24 cellular contexts compared by ENCODE assay signal in the genomic region with DNA sequence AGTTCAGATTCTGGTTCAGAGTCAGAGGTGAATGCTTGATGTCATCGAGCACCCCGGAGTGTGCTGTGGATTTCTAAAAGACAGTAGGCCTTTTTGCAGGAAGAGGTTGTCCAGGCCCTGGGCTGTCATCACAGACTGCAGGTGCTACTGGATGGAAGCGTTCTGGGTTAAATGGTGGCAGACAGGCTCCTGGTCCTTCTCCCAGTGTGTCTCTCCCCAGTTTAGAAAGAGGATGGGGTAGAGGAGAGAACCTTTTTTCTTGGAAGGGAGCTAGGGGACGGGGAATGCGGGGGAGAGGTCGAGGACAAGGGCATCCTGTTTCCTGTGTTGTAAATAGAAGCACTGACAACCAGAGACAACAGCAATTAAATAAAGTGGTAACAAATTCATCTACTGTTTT.
DNase-seq lines count a peak whose midpoint lies in the region; ATAC-seq and TF ChIP-seq lines count a peak whose summit lies in the region.
"Had no signal": no experiment of that assay in that cellular context is flagged by ENCODE, and none has a peak within 500 bp of the region (broad histone marks: within the 10 kb centered on the region; RNA-seq: fewer than 3 reads in every experiment).

No MANE protein-coding gene starts in this region.

- no peak overlapping the region for H3K9ac ChIP-seq in DND-41 (ENCODE audit: low read depth, low read length)
- H3K9ac ChIP-seq: GM23248 had no signal

- intact Hi-C loops in activated CD4-positive, alpha-beta T cell treated with anti-CD3 and anti-CD28 coated beads, Interleukin-2, amount 10 ng/mL, durations not matched to agents 24 days and 14 days (cut with micrococcal nuclease), result no loop called here

- peaks cover 4% of the 10 kb centered on the region for H3K9me3 Mint-ChIP-seq in activated CD4-positive, alpha-beta T cell treated with anti-CD3 and anti-CD28 coated beads, Interleukin-2, amount 10 ng/mL, durations not matched to agents 24 days and 14 days
- no peaks in the 10 kb centered on the region for H3K9me3 Mint-ChIP-seq in memory B cell

- DNase-seq in activated CD4-positive, alpha-beta T cell treated with anti-CD3 and anti-CD28 coated beads, Interleukin-2, amount 10 ng/mL, durations not matched to agents 24 days and 14 days, result no peak
- DNase-seq in activated CD4-positive, alpha-beta T cell treated with anti-CD3 and anti-CD28 coated beads for 1 hour, result no peak
- DNase-seq in DND-41 (no peak), dermis blood vessel endothelial cell (peak; percentile 61), memory B cell (ENCODE audit: low spot score in 2 of 2) (no peak), SIG-M5 (lab: John Stamatoyannopoulos, UW) (no peak), pons (ENCODE audit: low spot score) (no peak), NCI-H2029 (lab: John Stamatoyannopoulos, UW) (no peak)
- DNase-seq: 8988T, GDM1, GM23248, HCEC 1CT, IMR-90, Kasumi-1, MG63, NCI-H1092, NCI-H1436 treated with DMSO at 0.1 percent for 48 hours, NCI-H2029 treated with DMSO at 0.1 percent for 48 hours, NCI-H2171 treated with DMSO at 0.1 percent for 48 hours, NCI-H446 treated with DMSO at 0.1 percent for 48 hours, NCI-H69, SHP77 had no signal

- no peak overlapping the region for H3K4me3 Mint-ChIP-seq in activated CD4-positive, alpha-beta T cell treated with anti-CD3 and anti-CD28 coated beads, Interleukin-2, amount 10 ng/mL, durations not matched to agents 24 days and 14 days
- no peak overlapping the region for H3K4me3 Mint-ChIP-seq in memory B cell
- H3K4me3 Mint-ChIP-seq: B cell had no signal

- H3K36me3 ChIP-seq in DND-41 (ENCODE audit: insufficient read depth, low read length), result peaks cover 24% of the 10 kb centered on the region

- H3K4me3 ChIP-seq in DND-41 (ENCODE audit: low read depth in 1 of 2, low read length in 2 of 2), result no peak overlapping the region
- H3K4me3 ChIP-seq: GM23248, MG63 had no signal

- H3K79me2 ChIP-seq in DND-41 (ENCODE audit: insufficient read depth, low read length), result no peaks in the 10 kb centered on the region

- H3K27me3 ChIP-seq in DND-41 (ENCODE audit: insufficient read depth, low read length, poor library complexity), result no peaks in the 10 kb centered on the region
- H3K27me3 ChIP-seq: MG63 had no signal

- H3K4me2 ChIP-seq in DND-41 (ENCODE audit: insufficient read depth, low read length), result no peak overlapping the region

- no peaks in the 10 kb centered on the region for H3K27me3 Mint-ChIP-seq in activated CD4-positive, alpha-beta T cell treated with anti-CD3 and anti-CD28 coated beads, Interleukin-2, amount 10 ng/mL, durations not matched to agents 24 days and 14 days
- H3K27me3 Mint-ChIP-seq in memory B cell, result no peaks in the 10 kb centered on the region
- H3K27me3 Mint-ChIP-seq: B cell had no signal

- peak overlapping the region; percentile 76 for H3K27ac Mint-ChIP-seq in activated CD4-positive, alpha-beta T cell treated with anti-CD3 and anti-CD28 coated beads, Interleukin-2, amount 10 ng/mL, durations not matched to agents 24 days and 14 days
- H3K27ac Mint-ChIP-seq in memory B cell, result peak overlapping the region; percentile 13
- H3K27ac Mint-ChIP-seq: B cell had no signal

- peaks cover 3% of the 10 kb centered on the region; the same call in 1 of the 2 replicates for H3K4me1 ChIP-seq in DND-41 (ENCODE audit: insufficient read depth, low read length)

- H4K20me1 ChIP-seq in DND-41 (ENCODE audit: insufficient read depth, low read length), result no peaks in the 10 kb centered on the region

- no peak overlapping the region for H3K27ac ChIP-seq in DND-41 (ENCODE audit: low read length)
- H3K27ac ChIP-seq: GM23248, HL-60 had no signal

- H3K36me3 Mint-ChIP-seq in activated CD4-positive, alpha-beta T cell treated with anti-CD3 and anti-CD28 coated beads, Interleukin-2, amount 10 ng/mL, durations not matched to agents 24 days and 14 days (ENCODE audit: low read depth), result peaks cover 23% of the 10 kb centered on the region
- peaks cover 15% of the 10 kb centered on the region for H3K36me3 Mint-ChIP-seq in memory B cell

- ATAC-seq in DND-41 (ENCODE audit: insufficient read depth, low read depth) (0 out of 3 replicates have a peak, but pooled peaks have one; percentile 29), memory B cell (ENCODE audit: low read depth) (no peak)

- H2AFZ ChIP-seq in DND-41 (ENCODE audit: low read depth, low read length), result no peak overlapping the region
- H2AFZ ChIP-seq: GM23248 had no signal

- peaks cover 18% of the 10 kb centered on the region for H3K4me1 Mint-ChIP-seq in activated CD4-positive, alpha-beta T cell treated with anti-CD3 and anti-CD28 coated beads, Interleukin-2, amount 10 ng/mL, durations not matched to agents 24 days and 14 days
- peaks cover 5% of the 10 kb centered on the region for H3K4me1 Mint-ChIP-seq in memory B cell

- TF ChIP-seq CTCF in DND-41 (IDR thresholded peaks at IDR 0.05; ENCODE audit: borderline replicate concordance, extremely low read depth, low read length, poor library complexity, severe bottlenecking), result no peak

- no peaks in the 10 kb centered on the region for H3K9me3 ChIP-seq in DND-41 (ENCODE audit: insufficient read depth, low read length, severe bottlenecking)
- H3K9me3 ChIP-seq: MG63 had no signal
